19 cellular contexts compared by ENCODE assay signal in the genomic region with DNA sequence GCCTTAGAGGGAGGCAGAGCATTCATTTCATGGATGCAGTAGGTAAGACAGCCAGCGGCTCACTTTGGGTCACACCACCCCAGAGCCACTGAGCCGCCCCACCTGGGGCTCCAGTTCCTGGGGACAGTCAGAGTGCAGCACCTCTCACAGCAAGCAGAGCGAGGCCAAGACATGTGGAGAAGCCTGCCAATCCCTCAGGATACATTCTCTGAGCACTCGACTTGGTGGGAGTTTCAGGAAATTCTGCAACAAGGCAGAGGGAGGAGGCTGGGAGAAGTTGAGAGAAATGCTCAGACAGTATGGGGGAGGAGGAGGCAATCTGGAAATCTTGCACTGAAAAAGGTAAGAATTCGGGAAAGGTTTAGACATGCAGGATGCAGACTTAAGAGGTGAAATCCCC.
DNase-seq lines count a peak whose midpoint lies in the region; TF ChIP-seq lines count a peak whose summit lies in the region.
"Had no signal": no experiment of that assay in that cellular context is flagged by ENCODE, and none has a peak within 500 bp of the region (broad histone marks: within the 10 kb centered on the region; RNA-seq: fewer than 3 reads in every experiment).

No MANE protein-coding gene starts in this region.

- H3K27ac ChIP-seq in KMS-11: no peak overlapping the region; the same call in 1 of the 2 replicates
- peak overlapping the region; percentile 98 for H3K27ac ChIP-seq in ectodermal cell (ENCODE audit: insufficient read depth, low read depth, low read length, poor library complexity, severe bottlenecking)
- H3K27ac ChIP-seq: colonic mucosa had no signal

- no peak overlapping the region for H2AFZ ChIP-seq in KMS-11 (ENCODE audit: low read depth)

- H3K9me3 ChIP-seq in ectodermal cell (ENCODE audit: control insufficient read depth, low read length): no peaks in the 10 kb centered on the region
- H3K9me3 ChIP-seq: colonic mucosa, mucosa of descending colon, tibial nerve had no signal

- H3K36me3 ChIP-seq in KMS-11 (ENCODE audit: insufficient read depth): no peaks in the 10 kb centered on the region
- no peaks in the 10 kb centered on the region for H3K36me3 ChIP-seq in ectodermal cell (ENCODE audit: control insufficient read depth, insufficient read depth, low read length)
- H3K36me3 ChIP-seq: colonic mucosa, tibial nerve had no signal

- no peaks in the 10 kb centered on the region for H3K79me2 ChIP-seq in KMS-11 (ENCODE audit: insufficient read depth, low read depth)

- peak; percentile 49 for DNase-seq in left kidney (ENCODE audit: low read depth, low spot score)
- no peak for DNase-seq in retinal pigment epithelial cell (ENCODE audit: low read depth)
- DNase-seq in OCI-M2 (lab: John Stamatoyannopoulos, UW; ENCODE audit: unreplicated experiment): no peak
- DNase-seq in NCI-H1092 treated with DMSO at 0.1 percent for 48 hours (lab: John Stamatoyannopoulos, UW): no peak
- no peak for DNase-seq in glomerular visceral epithelial cell (ENCODE audit: extremely low spot score)
- DNase-seq in NCI-H510A treated with DMSO at 0.1 percent for 48 hours (lab: John Stamatoyannopoulos, UW): no peak
- DNase-seq: activated CD4-positive, alpha-beta T cell treated with anti-CD3 and anti-CD28 coated beads for 1 hour; activated CD8-positive, alpha-beta memory T cell treated with anti-CD3 and anti-CD28 coated beads, Interleukin-2, amount 50 U/mL, for 48 hours; activated naive CD8-positive, alpha-beta T cell treated with anti-CD3 and anti-CD28 coated beads for 36 hours; C1 segment of cervical spinal cord; colonic mucosa; Karpas-422; mucosa of descending colon; NCI-H146; stimulated activated CD4-positive, alpha-beta T cell treated with anti-CD3 and anti-CD28 coated beads, Interleukin-2, amount 100 ng/mL, for 24 hours; stimulated activated CD8-positive, alpha-beta memory T cell treated with anti-CD3 and anti-CD28 coated beads, Interleukin-4, amount 100 ng/mL, for 48 hours had no signal

- H3K27me3 ChIP-seq in KMS-11 (ENCODE audit: insufficient read depth, low read depth) (no peaks in the 10 kb centered on the region), ectodermal cell (ENCODE audit: control insufficient read depth, insufficient read depth, low read length, poor library complexity, severe bottlenecking) (no peaks in the 10 kb centered on the region)
- H3K27me3 ChIP-seq: colonic mucosa, tibial nerve had no signal

- no peaks in the 10 kb centered on the region for H4K20me1 ChIP-seq in KMS-11 (ENCODE audit: insufficient read depth)

- H3K4me3 ChIP-seq in KMS-11 (IDR thresholded peaks at IDR 0.05; ENCODE audit: insufficient read depth, low read depth, low read length) (no peak overlapping the region), ectodermal cell (ENCODE audit: insufficient read depth, low read depth, low read length) (no peak overlapping the region), retinal pigment epithelial cell (ENCODE audit: low read length) (peak overlapping the region; percentile 22)
- H3K4me3 ChIP-seq: colonic mucosa, mucosa of descending colon had no signal

- TF ChIP-seq CTCF in KMS-11 (conservative IDR thresholded peaks at IDR 0.05; ENCODE audit: low read depth, low read length): no peak
- no peak for TF ChIP-seq CTCF in retinal pigment epithelial cell (conservative IDR thresholded peaks at IDR 0.05; ENCODE audit: low read depth, low read length)

- no peak overlapping the region for H3K9ac ChIP-seq in KMS-11

- H3K4me2 ChIP-seq in KMS-11: 0 out of 2 replicates have a peak overlapping the region, but pooled peaks have one; percentile 54

- 20 to 25% methylated on average over 5 of the region's 5 CpGs for WGBS in ectodermal cell, 2 experiments

- H3K4me1 ChIP-seq in KMS-11 (ENCODE audit: low read depth, poor library complexity, severe bottlenecking) (peaks cover 24% of the 10 kb centered on the region), ectodermal cell (ENCODE audit: control insufficient read depth, insufficient read depth, low read length) (peaks cover 56% of the 10 kb centered on the region)
- H3K4me1 ChIP-seq: colonic mucosa had no signal
